17 cellular contexts compared by ENCODE assay signal in genomic region chr6:17974570-17975368, GRCh38. TPM values are rescaled to one million over a fixed set of nuclear protein-coding genes. Genes with fewer than 3 reads are reported as not detected.
A peak's percentile ranks its signal among the peaks of the same experiment; 100 is the strongest.
DNase-seq lines count a peak whose midpoint lies in the region; ATAC-seq and TF ChIP-seq lines count a peak whose summit lies in the region.
"Had no signal": no experiment of that assay in that cellular context is flagged by ENCODE, and none has a peak within 500 bp of the region (broad histone marks: within the 10 kb centered on the region; RNA-seq: fewer than 3 reads in every experiment).

No MANE protein-coding gene starts in this region.

- H3K4me1 ChIP-seq in heart right ventricle (peaks cover 12 to 72% (median 49%) of the 10 kb centered on the region in 9 donors), IMR-90 (ENCODE audit: control insufficient read depth, insufficient read depth, low read length) (peaks cover 13% of the 10 kb centered on the region), trophoblast cell (ENCODE audit: control insufficient read depth in 1 of 2, insufficient read depth in 2 of 2, low read length in 2 of 2) (peaks cover 6 to 7% of the 10 kb centered on the region in 2 experiments), aorta (ENCODE audit: control insufficient read depth in 1 of 2, insufficient read depth in 2 of 2, low read length in 2 of 2) (peaks cover 0 to 4% of the 10 kb centered on the region in 2 donors)
- H3K4me1 ChIP-seq: Caco-2 had no signal

- ATAC-seq in heart right ventricle (no peak), Right ventricle myocardium superior (ENCODE audit: poor library complexity) (no peak), IMR-90 (ENCODE audit: low read depth) (no peak), left lobe of liver (peak; percentile 23), aorta (ENCODE audit: low FRiP score) (no peak)
- ATAC-seq: CD8-positive, alpha-beta T cell had no signal

- H4K12ac ChIP-seq in trophoblast cell (ENCODE audit: low read depth, low read length) = no peak overlapping the region

- no peak overlapping the region for H3K9ac ChIP-seq in IMR-90 (ENCODE audit: low read depth, low read length)
- H3K9ac ChIP-seq in trophoblast cell (ENCODE audit: low read length) = no peak overlapping the region

- H2BK5ac ChIP-seq in IMR-90 (ENCODE audit: low read depth, low read length, poor library complexity, severe bottlenecking) (no peak overlapping the region), trophoblast cell (ENCODE audit: low read depth, low read length, poor library complexity) (no peak overlapping the region)

- H3K27ac ChIP-seq in heart right ventricle (peak overlapping the region in 7 of 10 donors; percentile 3 to 84 (median 65)), IMR-90 (ENCODE audit: insufficient read depth, low read length) (no peak overlapping the region), trophoblast cell (ENCODE audit: low read depth, low read length) (no peak overlapping the region), aorta (ENCODE audit: low read depth in 1 of 2, low read length in 2 of 2) (no peak overlapping the region)
- H3K27ac ChIP-seq: C4-2B had no signal

- H3K4ac ChIP-seq in IMR-90 (ENCODE audit: low read depth, low read length) (no peak overlapping the region), trophoblast cell (ENCODE audit: low read depth, low read length) (peak overlapping the region; percentile 28)

- H3K18ac ChIP-seq in IMR-90 (ENCODE audit: low read depth, low read length) (no peak overlapping the region), trophoblast cell (ENCODE audit: low read length) (no peak overlapping the region)

- H2BK20ac ChIP-seq in IMR-90 (ENCODE audit: low read depth, low read length) = no peak overlapping the region

- no peak overlapping the region for H3K56ac ChIP-seq in IMR-90 (ENCODE audit: extremely low read depth, insufficient read depth, low read length)

- no peak overlapping the region for H2AK5ac ChIP-seq in IMR-90 (ENCODE audit: low read depth, low read length)
- no peak overlapping the region for H2AK5ac ChIP-seq in trophoblast cell (ENCODE audit: low read length)

- H3K9me3 ChIP-seq in heart right ventricle (no peaks in the 10 kb centered on the region), IMR-90 (ENCODE audit: control insufficient read depth, insufficient read depth, low read length) (no peaks in the 10 kb centered on the region), trophoblast cell (ENCODE audit: insufficient read depth, low read depth, low read length) (no peaks in the 10 kb centered on the region), aorta (ENCODE audit: control insufficient read depth, low read length) (no peaks in the 10 kb centered on the region)
- H3K9me3 ChIP-seq: Caco-2, HAP-1 had no signal

- no peak overlapping the region for H3K4me3 ChIP-seq in heart right ventricle
- H3K4me3 ChIP-seq in IMR-90 (ENCODE audit: insufficient read depth, low read depth, low read length) = no peak overlapping the region
- no peak overlapping the region for H3K4me3 ChIP-seq in trophoblast cell (ENCODE audit: low read depth, low read length)
- no peak overlapping the region for H3K4me3 ChIP-seq in aorta (ENCODE audit: low read length in 2 of 2)
- H3K4me3 ChIP-seq: HAP-1 had no signal

- no peaks in the 10 kb centered on the region for H3K27me3 ChIP-seq in heart right ventricle
- no peaks in the 10 kb centered on the region for H3K27me3 ChIP-seq in IMR-90 (ENCODE audit: control insufficient read depth, insufficient read depth, low read length)
- H3K27me3 ChIP-seq in trophoblast cell (ENCODE audit: insufficient read depth, low read length) = no peaks in the 10 kb centered on the region
- H3K27me3 ChIP-seq in aorta (ENCODE audit: control insufficient read depth in 1 of 2, insufficient read depth in 2 of 2, low read length in 1 of 2) = no peaks in the 10 kb centered on the region

- no peak overlapping the region for H2BK15ac ChIP-seq in IMR-90 (ENCODE audit: low read depth, low read length)

- POLR2A ChIA-PET in IMR-90 (lab: Charles Lee; ENCODE audit: unreplicated experiment) = no interaction called here

- H4K91ac ChIP-seq in IMR-90 (ENCODE audit: insufficient read depth, low read depth, low read length) (no peak overlapping the region), trophoblast cell (ENCODE audit: low read depth, low read length) (no peak overlapping the region)

- no peak for TF ChIP-seq RAD21 in IMR-90 (IDR thresholded peaks at IDR 0.05; ENCODE audit: low read length)

- TF ChIP-seq POLR2A in IMR-90 (IDR thresholded peaks at IDR 0.05; ENCODE audit: low read depth, low read length) = no peak

- CTCF ChIA-PET in IMR-90 (lab: Yijun Ruan, JAX) = interaction anchor here (0.6 kb wide), 1 partner anchor 87 kb away, joined by 3 read pairs; no protein-coding TSS in a partner anchor

- dilution Hi-C loops in IMR-90 (cut with HindIII; ENCODE audit: low sequenced_read_pairs, unreplicated experiment) = no loop called here

- H4K8ac ChIP-seq in IMR-90 (ENCODE audit: low read depth in 2 of 2, low read length in 2 of 2) (no peak overlapping the region), trophoblast cell (ENCODE audit: low read depth, low read length) (no peak overlapping the region)

- TF ChIP-seq CTCF in heart right ventricle (IDR thresholded peaks at IDR 0.05) (no peak), IMR-90 (conservative IDR thresholded peaks at IDR 0.05; ENCODE audit: low read depth, low read length) (no peak)

- no peak overlapping the region for H2BK12ac ChIP-seq in trophoblast cell (ENCODE audit: low read length)

- intact Hi-C loops in heart right ventricle (cut with DNase I) (loop anchor here in 3 of 10 donors (5.0 kb wide), 1 partner anchor 42 kb away; no protein-coding TSS in a partner anchor), Right ventricle myocardium superior (cut with DNase I) (loop anchor here (5.0 kb wide), 1 partner anchor 42 kb away; no protein-coding TSS in a partner anchor), IMR-90 (cut with micrococcal nuclease) (no loop called here), aorta (cut with DNase I) (loop anchor here in 1 of 2 donors (5.0 kb wide), 1 partner anchor 42 kb away; no protein-coding TSS in a partner anchor)

- no TSS peak for BruUV-seq in IMR-90 (replicated peaks; lab: Mats Ljungman, UMichigan)

- H2AFZ ChIP-seq in IMR-90 (replicated peaks; ENCODE audit: low read length, poor library complexity) (no peak overlapping the region), trophoblast cell (ENCODE audit: insufficient read depth, low read length, poor library complexity) (no peak overlapping the region)

- H3K79me1 ChIP-seq in IMR-90 (ENCODE audit: low read depth in 1 of 2, low read length in 2 of 2) (peaks cover 12 to 53% of the 10 kb centered on the region in 2 experiments), trophoblast cell (ENCODE audit: low read length) (no peaks in the 10 kb centered on the region)

- H3K36me3 ChIP-seq in heart right ventricle = no peaks in the 10 kb centered on the region
- H3K36me3 ChIP-seq in IMR-90 (ENCODE audit: control insufficient read depth, insufficient read depth, low read length) = no peaks in the 10 kb centered on the region
- peaks cover 0 to 2% of the 10 kb centered on the region in 2 experiments for H3K36me3 ChIP-seq in trophoblast cell (ENCODE audit: control insufficient read depth in 1 of 2, insufficient read depth in 2 of 2, low read length in 2 of 2)
- no peaks in the 10 kb centered on the region for H3K36me3 ChIP-seq in aorta (ENCODE audit: control insufficient read depth in 1 of 2, insufficient read depth in 2 of 2, low read length in 1 of 2)
- H3K36me3 ChIP-seq: HAP-1 had no signal

- H4K5ac ChIP-seq in IMR-90 (ENCODE audit: low read depth, low read length) = no peak overlapping the region

- H3K14ac ChIP-seq in IMR-90 (replicated peaks; ENCODE audit: low read depth, low read length) (no peak overlapping the region), trophoblast cell (ENCODE audit: low read length) (no peak overlapping the region)

- no peak overlapping the region for H2AK9ac ChIP-seq in IMR-90 (replicated peaks; ENCODE audit: low read depth, low read length, poor library complexity)

- no peaks in the 10 kb centered on the region for H3K79me2 ChIP-seq in trophoblast cell (ENCODE audit: control insufficient read depth, insufficient read depth, low read length, poor library complexity)

- DNase-seq in heart right ventricle (no peak), Right ventricle myocardium superior (no peak), IMR-90 (no peak), left lobe of liver (ENCODE audit: low spot score) (no peak), trophoblast cell (peak in 1 of 2 donors; percentile 17), aorta (no peak), OCI-M2 (lab: John Stamatoyannopoulos, UW; ENCODE audit: unreplicated experiment) (no peak), C1 segment of cervical spinal cord (lab: John Stamatoyannopoulos, UW) (no peak)
- DNase-seq: Caco-2; CD4-positive, CD25-positive, alpha-beta regulatory T cell; CD8-positive, alpha-beta T cell; DMS153; DND-41; GOT3; HFFc6 had no signal

- peaks cover 18% of the 10 kb centered on the region; the same call in 1 of the 2 replicates for H4K20me1 ChIP-seq in IMR-90 (ENCODE audit: insufficient read depth, low read length)

- no peak overlapping the region for H2BK120ac ChIP-seq in IMR-90 (ENCODE audit: low read depth, low read length)
- no peak overlapping the region for H2BK120ac ChIP-seq in trophoblast cell (ENCODE audit: insufficient read depth, low read length, poor library complexity)

- 83 to 86% methylated on average over 5 of the region's 5 CpGs for WGBS in heart right ventricle, 2 donors
- WGBS in IMR-90 (ENCODE audit: extremely low coverage in 2 of 2, insufficient read length in 1 of 2), 2 experiments = no CpG with 5 or more reads among the region's 5 CpGs
- no CpG with 5 or more reads among the region's 5 CpGs for WGBS in trophoblast cell (ENCODE audit: extremely low coverage, insufficient coverage, insufficient read length)
- 85 to 88% methylated on average over 5 of the region's 5 CpGs for WGBS in aorta, 2 donors

- peaks cover 11% of the 10 kb centered on the region for H3K9me1 ChIP-seq in IMR-90 (ENCODE audit: insufficient read depth, low read length)

- peak overlapping the region; percentile 24; the same call in 1 of the 2 replicates for H3K23ac ChIP-seq in IMR-90 (ENCODE audit: low read depth, low read length)
- H3K23ac ChIP-seq in trophoblast cell (ENCODE audit: low read length) = no peak overlapping the region

- in situ Hi-C loops in IMR-90 (cut with MboI; ENCODE audit: low sequenced_read_pairs) = no loop called here

- no peak overlapping the region for H3K4me2 ChIP-seq in IMR-90 (ENCODE audit: low read depth, low read length)
- H3K4me2 ChIP-seq in trophoblast cell (ENCODE audit: low read length) = no peak overlapping the region

TF ChIP-seq in IMR-90, 13 proteins besides CTCF, POLR2A, EP300 and RAD21 (continues in another document):
- no peak for TF ChIP-seq CEBPB (IDR thresholded peaks at IDR 0.05; ENCODE audit: low read depth, low read length)

RNA-seq across cellular contexts. Expression of gene KIF13A, which starts 12.7 kb away (rescaled TPM):
- 100 to 1,000 TPM in 6 of 10 donors, 10 to 100 TPM in 4; 48.0 to 198 (median 118) TPM for total RNA-seq in heart right ventricle
- polyA plus RNA-seq in heart right ventricle = 10 to 100 TPM; 16.7 to 17.2 TPM
- total RNA-seq in Right ventricle myocardium superior = 52.7 TPM
- total RNA-seq in IMR-90 (2012; rRNA removed) = 51.8 and 53.0 TPM in 2 replicates
- 22.5 and 23.3 TPM in 2 replicates for polyA plus RNA-seq in IMR-90 (2012; rRNA removed)
- polyA plus RNA-seq in IMR-90 (2012; cell fraction: cytosol; rRNA removed) = 8.8 and 10.9 TPM in 2 replicates
- polyA plus RNA-seq in IMR-90 (2012; cell fraction: nucleus; rRNA removed; ENCODE audit: low replicate concordance) = 8.3 and 25.8 TPM in 2 replicates
- total RNA-seq in left lobe of liver = 16.7 TPM
- polyA plus RNA-seq in trophoblast cell (2013) = 53.4 and 54.2 TPM in 2 replicates
- 100 to 1,000 TPM in 1 of 2 donors, 10 to 100 TPM in 1; 89.2 to 109 TPM for total RNA-seq in aorta
- polyA plus RNA-seq in aorta = 10 to 100 TPM; 52.6 to 56.1 TPM
- polyA plus RNA-seq: CD4-positive, CD25-positive, alpha-beta regulatory T cell had no signal

Comparison
In these comparisons a context has a peak if more than half of its experiments do, and no peak if none do; other contexts are left out.
1. H3K27ac ChIP-seq: peak in heart right ventricle (7 of 10); none in IMR-90 (single experiment), trophoblast cell (single experiment) and aorta (0 of 2).